ENCODE assay signal across 10 cellular contexts in genomic region chrX:150767475-150768131, GRCh38.
DNase-seq lines count a peak whose midpoint lies in the region; ATAC-seq and TF ChIP-seq lines count a peak whose summit lies in the region.
"Had no signal": no experiment of that assay in that cellular context is flagged by ENCODE, and none has a peak within 500 bp of the region (broad histone marks: within the 10 kb centered on the region; RNA-seq: fewer than 3 reads in every experiment).

No MANE protein-coding gene starts in this region.

- no peak for DNase-seq in activated CD8-positive, alpha-beta memory T cell treated with anti-CD3 and anti-CD28 coated beads, Interleukin-2, amount 10 ng/mL, durations not matched to agents 7 days and 5 days
- DNase-seq in activated CD8-positive, alpha-beta memory T cell treated with anti-CD3 and anti-CD28 coated beads, Interleukin-2, amount 50 U/mL, for 48 hours: no peak
- DNase-seq in NOMO-1 treated with dmso at 0.1 percent for 144 hours (lab: John Stamatoyannopoulos, UW; ENCODE audit: unreplicated experiment) (peak; percentile 56), dermis blood vessel endothelial cell (peak; percentile 3), smooth muscle cell (lab: John Stamatoyannopoulos, UW; ENCODE audit: unreplicated experiment) (peak; percentile 38), GDM1 (lab: John Stamatoyannopoulos, UW) (no peak), superior temporal gyrus (ENCODE audit: extremely low spot score) (no peak)
- DNase-seq in activated CD4-positive, alpha-beta T cell treated with anti-CD3 and anti-CD28 coated beads for 4 hours: no peak

- H3K27me3 ChIP-seq in smooth muscle cell (ENCODE audit: low read depth): no peaks in the 10 kb centered on the region

- H3K4me1 Mint-ChIP-seq in activated CD8-positive, alpha-beta memory T cell treated with anti-CD3 and anti-CD28 coated beads, Interleukin-2, amount 10 ng/mL, durations not matched to agents 7 days and 5 days: peaks cover 5% of the 10 kb centered on the region

- TF ChIP-seq CTCF in smooth muscle cell (IDR thresholded peaks at IDR 0.05; ENCODE audit: borderline replicate concordance, insufficient read depth, poor library complexity, severe bottlenecking): no peak

- H3K27me3 Mint-ChIP-seq in activated CD8-positive, alpha-beta memory T cell treated with anti-CD3 and anti-CD28 coated beads, Interleukin-2, amount 10 ng/mL, durations not matched to agents 7 days and 5 days: no peaks in the 10 kb centered on the region
- H3K27me3 Mint-ChIP-seq: IgD-negative memory B cell had no signal

- no peaks in the 10 kb centered on the region for H3K79me2 ChIP-seq in smooth muscle cell (ENCODE audit: low read depth)

- no peaks in the 10 kb centered on the region for H3K36me3 Mint-ChIP-seq in activated CD8-positive, alpha-beta memory T cell treated with anti-CD3 and anti-CD28 coated beads, Interleukin-2, amount 10 ng/mL, durations not matched to agents 7 days and 5 days
- H3K36me3 Mint-ChIP-seq: IgD-negative memory B cell had no signal

- WGBS in smooth muscle cell (ENCODE audit: low lambda C conversion rate): 41% methylated on average over 17 of the region's 17 CpGs

- H2AFZ ChIP-seq in smooth muscle cell (ENCODE audit: low read depth): no peak overlapping the region

- peaks cover 8% of the 10 kb centered on the region for H3F3A ChIP-seq in smooth muscle cell (ENCODE audit: low read depth)

- H4K20me1 ChIP-seq in smooth muscle cell (ENCODE audit: low read depth): no peaks in the 10 kb centered on the region

- H3K4me1 ChIP-seq in smooth muscle cell (ENCODE audit: low read depth): no peaks in the 10 kb centered on the region

- peak overlapping the region; percentile 38 for H3K4me2 ChIP-seq in smooth muscle cell

- H3K4me3 ChIP-seq in smooth muscle cell: no peak overlapping the region

- peak overlapping the region; percentile 90 for H3K27ac ChIP-seq in smooth muscle cell (ENCODE audit: low read depth)
- H3K27ac ChIP-seq: C4-2B had no signal

- CTCF ChIA-PET in activated CD8-positive, alpha-beta memory T cell treated with anti-CD3 and anti-CD28 coated beads, Interleukin-2, amount 10 ng/mL, durations not matched to agents 7 days and 5 days (lab: Charles Lee): interaction anchor here (1.0 to 1.3 kb wide), 2 partner anchors 29 to 314 kb away, joined by 3 to 7 read pairs; no protein-coding TSS in a partner anchor

- no peak overlapping the region for H3K27ac Mint-ChIP-seq in activated CD8-positive, alpha-beta memory T cell treated with anti-CD3 and anti-CD28 coated beads, Interleukin-2, amount 10 ng/mL, durations not matched to agents 7 days and 5 days

- no peaks in the 10 kb centered on the region for H3K36me3 ChIP-seq in smooth muscle cell (ENCODE audit: low read depth)

- H3K4me3 Mint-ChIP-seq in activated CD8-positive, alpha-beta memory T cell treated with anti-CD3 and anti-CD28 coated beads, Interleukin-2, amount 10 ng/mL, durations not matched to agents 7 days and 5 days: no peak overlapping the region
- H3K4me3 Mint-ChIP-seq: IgD-negative memory B cell had no signal

- no peaks in the 10 kb centered on the region for H3K9me3 Mint-ChIP-seq in activated CD8-positive, alpha-beta memory T cell treated with anti-CD3 and anti-CD28 coated beads, Interleukin-2, amount 10 ng/mL, durations not matched to agents 7 days and 5 days (ENCODE audit: low read depth)
- H3K9me3 Mint-ChIP-seq: IgD-negative memory B cell had no signal

- peak overlapping the region; percentile 70 for H3K9ac ChIP-seq in smooth muscle cell (ENCODE audit: low read depth)

- ATAC-seq in activated CD8-positive, alpha-beta memory T cell treated with anti-CD3 and anti-CD28 coated beads, Interleukin-2, amount 10 ng/mL, durations not matched to agents 7 days and 5 days: peak; percentile 45

- no peaks in the 10 kb centered on the region for H3K9me3 ChIP-seq in smooth muscle cell (replicated peaks; ENCODE audit: low read depth)

Comparison
In these comparisons a context has a peak if more than half of its experiments do, and no peak if none do; other contexts are left out.
1. DNase-seq: peak in NOMO-1 treated with dmso at 0.1 percent for 144 hours (single experiment), dermis blood vessel endothelial cell (single experiment) and smooth muscle cell (single experiment); none in activated CD8-positive, alpha-beta memory T cell treated with anti-CD3 and anti-CD28 coated beads, Interleukin-2, amount 10 ng/mL, durations not matched to agents 7 days and 5 days (single experiment), activated CD8-positive, alpha-beta memory T cell treated with anti-CD3 and anti-CD28 coated beads, Interleukin-2, amount 50 U/mL, for 48 hours (single experiment), GDM1 (single experiment), superior temporal gyrus (single experiment) and activated CD4-positive, alpha-beta T cell treated with anti-CD3 and anti-CD28 coated beads for 4 hours (0 of 2).